In genomic region chr22:34333285-34333684, GRCh38 we compare ENCODE assay signal across 32 cellular contexts.
"Had no signal": no experiment of that assay in that cellular context is flagged by ENCODE, and none has a peak within 500 bp of the region (broad histone marks: within the 10 kb centered on the region; RNA-seq: fewer than 3 reads in every experiment).

No MANE protein-coding gene starts in this region.

- H3K4me3 ChIP-seq: adrenal gland, body of pancreas, heart left ventricle had no signal

- H3K27me3 ChIP-seq: adrenal gland, body of pancreas, heart left ventricle had no signal

- H3K9me3 ChIP-seq: adrenal gland, body of pancreas had no signal

- H3K4me3 Mint-ChIP-seq: activated B cell treated with CpG ODN at 0.5 μM for 24 hours; activated CD8-positive, alpha-beta memory T cell treated with anti-CD3 and anti-CD28 coated beads, Interleukin-2, amount 10 ng/mL, durations not matched to agents 7 days and 5 days; activated CD8-positive, alpha-beta T cell treated with anti-CD3 and anti-CD28 coated beads for 36 hours; activated naive CD4-positive, alpha-beta T cell treated with anti-CD3 and anti-CD28 coated beads for 36 hours; activated naive CD4-positive, alpha-beta T cell treated with anti-CD3 and anti-CD28 coated beads, Interleukin-2, amount 50 U/mL, for 24 hours; activated naive CD8-positive, alpha-beta T cell treated with anti-CD3 and anti-CD28 coated beads for 36 hours; activated naive CD8-positive, alpha-beta T cell treated with anti-CD3 and anti-CD28 coated beads, Interleukin-2, amount 50 U/mL, for 24 hours; activated T-helper 1 cell treated with anti-CD3 and anti-CD28 coated beads, Interleukin-12 subunit alpha, Interleukin-12 subunit beta, Interleukin-2, Interleukin-4 antibody, amounts not matched to agents 30 ng/mL and 10 ng/mL and 1 ng/mL, durations not matched to agents 14 hours and 24 hours and 36 hours had no signal

- H3K27me3 Mint-ChIP-seq: activated B cell treated with CpG ODN at 0.5 μM for 24 hours; activated CD8-positive, alpha-beta memory T cell treated with anti-CD3 and anti-CD28 coated beads, Interleukin-2, amount 10 ng/mL, durations not matched to agents 7 days and 5 days; activated CD8-positive, alpha-beta T cell treated with anti-CD3 and anti-CD28 coated beads for 36 hours; activated naive CD4-positive, alpha-beta T cell treated with anti-CD3 and anti-CD28 coated beads, Interleukin-2, amount 50 U/mL, for 24 hours; activated naive CD8-positive, alpha-beta T cell treated with anti-CD3 and anti-CD28 coated beads, Interleukin-2, amount 50 U/mL, for 24 hours had no signal

- H3K36me3 ChIP-seq: adrenal gland, heart left ventricle had no signal

- H3K27ac ChIP-seq: adrenal gland, body of pancreas, heart left ventricle had no signal

- H3K27ac Mint-ChIP-seq: activated B cell treated with CpG ODN at 0.5 μM for 24 hours; activated CD8-positive, alpha-beta memory T cell treated with anti-CD3 and anti-CD28 coated beads, Interleukin-2, amount 10 ng/mL, durations not matched to agents 7 days and 5 days; activated CD8-positive, alpha-beta T cell treated with anti-CD3 and anti-CD28 coated beads for 36 hours; activated naive CD4-positive, alpha-beta T cell treated with anti-CD3 and anti-CD28 coated beads for 36 hours; activated naive CD4-positive, alpha-beta T cell treated with anti-CD3 and anti-CD28 coated beads, Interleukin-2, amount 50 U/mL, for 24 hours; activated naive CD8-positive, alpha-beta T cell treated with anti-CD3 and anti-CD28 coated beads for 36 hours; activated naive CD8-positive, alpha-beta T cell treated with anti-CD3 and anti-CD28 coated beads, Interleukin-2, amount 50 U/mL, for 24 hours; activated T-helper 1 cell treated with anti-CD3 and anti-CD28 coated beads, Interleukin-12 subunit alpha, Interleukin-12 subunit beta, Interleukin-2, Interleukin-4 antibody, amounts not matched to agents 30 ng/mL and 10 ng/mL and 1 ng/mL, durations not matched to agents 14 hours and 24 hours and 36 hours; activated T-helper 2 cell treated with anti-CD3 and anti-CD28 coated beads, Interferon-gamma antibody, Interleukin-2, Interleukin-4, amounts not matched to agents 10 μg/mL and 5 μg/mL and 100 μg/mL, durations not matched to agents 14 hours and 24 hours and 36 hours had no signal

- FAIRE-seq: colon, frontal cortex had no signal

- ATAC-seq: activated CD4-positive, CD25-positive, alpha-beta regulatory T cell treated with anti-CD3 and anti-CD28 coated beads, Interleukin-2, amount 50 U/mL, for 24 hours; activated CD8-positive, alpha-beta memory T cell treated with anti-CD3 and anti-CD28 coated beads, Interleukin-2, amount 10 ng/mL, durations not matched to agents 7 days and 5 days; activated CD8-positive, alpha-beta T cell treated with anti-CD3 and anti-CD28 coated beads for 36 hours; activated naive CD8-positive, alpha-beta T cell treated with anti-CD3 and anti-CD28 coated beads, Interleukin-2, amount 50 U/mL, for 24 hours; body of pancreas; esophagus mucosa had no signal

- H3K36me3 Mint-ChIP-seq: activated CD8-positive, alpha-beta memory T cell treated with anti-CD3 and anti-CD28 coated beads, Interleukin-2, amount 10 ng/mL, durations not matched to agents 7 days and 5 days; activated naive CD4-positive, alpha-beta T cell treated with anti-CD3 and anti-CD28 coated beads, Interleukin-2, amount 50 U/mL, for 24 hours; activated naive CD8-positive, alpha-beta T cell treated with anti-CD3 and anti-CD28 coated beads for 36 hours had no signal

- H3K4me1 Mint-ChIP-seq: activated B cell treated with CpG ODN at 0.5 μM for 24 hours; activated CD8-positive, alpha-beta memory T cell treated with anti-CD3 and anti-CD28 coated beads, Interleukin-2, amount 10 ng/mL, durations not matched to agents 7 days and 5 days; activated naive CD4-positive, alpha-beta T cell treated with anti-CD3 and anti-CD28 coated beads, Interleukin-2, amount 50 U/mL, for 24 hours; activated naive CD8-positive, alpha-beta T cell treated with anti-CD3 and anti-CD28 coated beads for 36 hours; activated naive CD8-positive, alpha-beta T cell treated with anti-CD3 and anti-CD28 coated beads, Interleukin-2, amount 50 U/mL, for 24 hours had no signal

- H3K4me1 ChIP-seq: adrenal gland, body of pancreas, heart left ventricle had no signal

- DNase-seq: activated B cell treated with CpG ODN at 0.5 μM for 24 hours; activated CD4-positive, alpha-beta T cell treated with anti-CD3 and anti-CD28 coated beads for 48 hours; activated CD4-positive, alpha-beta T cell treated with anti-CD3 and anti-CD28 coated beads, Interleukin-2, amount 50 U/mL, for 1 hour; activated CD4-positive, alpha-beta T cell treated with anti-CD3 and anti-CD28 coated beads, Interleukin-2, amount 50 U/mL, for 48 hours; activated CD8-positive, alpha-beta memory T cell treated with anti-CD3 and anti-CD28 coated beads, Interleukin-2, amount 10 ng/mL, durations not matched to agents 7 days and 5 days; activated CD8-positive, alpha-beta memory T cell treated with anti-CD3 and anti-CD28 coated beads, Interleukin-2, amount 50 U/mL, for 4 hours; activated CD8-positive, alpha-beta T cell treated with anti-CD3 and anti-CD28 coated beads for 36 hours; activated effector memory CD4-positive, alpha-beta T cell treated with anti-CD3 and anti-CD28 coated beads, Interleukin-2, amount 50 U/mL, for 16 hours; activated naive CD4-positive, alpha-beta T cell treated with anti-CD3 and anti-CD28 coated beads for 36 hours; activated naive CD8-positive, alpha-beta T cell treated with anti-CD3 and anti-CD28 coated beads for 36 hours; activated naive CD8-positive, alpha-beta T cell treated with anti-CD3 and anti-CD28 coated beads, Interleukin-2, amount 50 U/mL, for 24 hours; activated T-cell treated with anti-CD3 and anti-CD28 coated beads, Interleukin-2, amount 50 U/mL, for 1 hour; activated T-cell treated with anti-CD3 and anti-CD28 coated beads, Interleukin-2, amount 50 U/mL, for 48 hours; adrenal gland; amygdala; aorta; body of pancreas; caudate nucleus; cortex of kidney; dermis blood vessel endothelial cell; effector CD8-positive, alpha-beta T cell; foreskin fibroblast; glutamatergic neuron; heart left ventricle; T-helper 2 cell had no signal
